8 cellular contexts compared by ENCODE assay signal in genomic region chr6:117674991-117675657, GRCh38. TPM values are rescaled to one million over a fixed set of nuclear protein-coding genes. Genes with fewer than 3 reads are reported as not detected.
DNase-seq lines count a peak whose midpoint lies in the region; ATAC-seq, FAIRE-seq and TF ChIP-seq lines count a peak whose summit lies in the region.

TSS of gene NUS1 (plus strand) at chr6:117675469. CDS start at chr6:117675671, 202 bp downstream.

- H3K4me1 ChIP-seq in BE2C (no peaks in the 10 kb centered on the region; the same call in 1 of the 2 replicates), kidney (ENCODE audit: control insufficient read depth in 1 of 2, insufficient read depth in 1 of 2, low read depth in 1 of 2, low read length in 2 of 2) (peaks cover 5 to 16% of the 10 kb centered on the region in 2 donors)

- intact Hi-C loops in kidney (cut with DNase I), result no loop called here

- peak within 1 kb of the TSS in 1 of 2 donors; percentile 4 for H3K27ac ChIP-seq in kidney (ENCODE audit: low read depth in 2 of 2, low read length in 2 of 2)

- H3K9ac ChIP-seq in kidney (ENCODE audit: low read length in 2 of 2), result peak within 1 kb of the TSS; percentile 67 to 82

- DNase-seq in BE2C (peak; percentile 98), GM19240 (ENCODE audit: insufficient read length, low spot score) (peak; percentile 86), NCI-H510A treated with DMSO at 0.1 percent for 48 hours (lab: John Stamatoyannopoulos, UW) (peak; percentile 88), cerebellum (ENCODE audit: low spot score) (peak; percentile 95), kidney (peak; percentile 99)
- DNase-seq in activated CD4-positive, alpha-beta T cell treated with anti-CD3 and anti-CD28 coated beads for 1 hour, result peak; percentile 98
- peak; percentile 98 for DNase-seq in stimulated activated CD4-positive, alpha-beta T cell treated with anti-CD3 and anti-CD28 coated beads, Interleukin-15, amount 100 ng/mL, for 24 hours

- no peaks in the 10 kb centered on the region for H3K27me3 ChIP-seq in BE2C

- TF ChIP-seq CTCF in BE2C (IDR thresholded peaks at IDR 0.05; ENCODE audit: low read depth, low read length) (peak; percentile 68), kidney (IDR thresholded peaks at IDR 0.05; ENCODE audit: borderline replicate concordance, extremely low read depth, insufficient read depth) (peak; percentile 73)

- FAIRE-seq in kidney (lab: Jason Lieb, UNC), result no peak

- H3K36me3 ChIP-seq in BE2C (peaks cover 24% of the 10 kb centered on the region), kidney (ENCODE audit: control insufficient read depth in 1 of 2, insufficient read depth in 2 of 2, low read length in 2 of 2) (no peaks in the 10 kb centered on the region)

- H3K4me3 ChIP-seq in BE2C (ENCODE audit: low read depth, low read length) (peak within 1 kb of the TSS; percentile 94), kidney (ENCODE audit: low read length in 2 of 2) (peak within 1 kb of the TSS; percentile 84 to 86)

- peak; percentile 98 for ATAC-seq in HG03457 (IDR thresholded peaks at IDR 0.05; ENCODE audit: unreplicated experiment)

- no peaks in the 10 kb centered on the region; the same call in 1 of the 2 replicates for H3K9me3 ChIP-seq in BE2C
- H3K9me3 ChIP-seq in kidney (ENCODE audit: control insufficient read depth in 1 of 2, low read length in 2 of 2), result no peaks in the 10 kb centered on the region

RNA-seq across cellular contexts. Expression of gene NUS1, which starts in this region (rescaled TPM):
- 33.8 TPM for polyA plus RNA-seq in BE2C (2012; ENCODE audit: insufficient read depth, insufficient read length, low read depth)
- 28.5 TPM for total RNA-seq in cerebellum
- 35.8 TPM for total RNA-seq in kidney
- 21.4 TPM for polyA plus RNA-seq in kidney (ENCODE audit: insufficient read depth, low read depth, low replicate concordance)
